ENCODE assay signal across 11 cellular contexts in genomic region chr1:34684246-34684645, GRCh38.
A peak's percentile ranks its signal among the peaks of the same experiment; 100 is the strongest.
DNase-seq lines count a peak whose midpoint lies in the region; FAIRE-seq and TF ChIP-seq lines count a peak whose summit lies in the region.
"Had no signal": no experiment of that assay in that cellular context is flagged by ENCODE, and none has a peak within 500 bp of the region (broad histone marks: within the 10 kb centered on the region; RNA-seq: fewer than 3 reads in every experiment).

No MANE protein-coding gene starts in this region.

- no peak overlapping the region for H3K4me3 Mint-ChIP-seq in activated CD4-positive, alpha-beta T cell treated with anti-CD3 and anti-CD28 coated beads, Interleukin-2, amount 10 ng/mL, durations not matched to agents 7 days and 5 days

- peak overlapping the region in 39 of 59 donors; percentile 4 to 84 (median 55) for H3K27ac ChIP-seq in dorsolateral prefrontal cortex
- no peak overlapping the region for H3K27ac ChIP-seq in ovary

- 18 to 21% (median 19%) methylated on average over 5 of the region's 5 CpGs for WGBS in ovary, 3 donors

- H3K4me1 ChIP-seq in ovary (ENCODE audit: insufficient read depth) = no peaks in the 10 kb centered on the region

- H3K36me3 Mint-ChIP-seq in activated CD4-positive, alpha-beta T cell treated with anti-CD3 and anti-CD28 coated beads, Interleukin-2, amount 10 ng/mL, durations not matched to agents 7 days and 5 days (ENCODE audit: low read depth) = no peaks in the 10 kb centered on the region

- H3K9me3 Mint-ChIP-seq in activated CD4-positive, alpha-beta T cell treated with anti-CD3 and anti-CD28 coated beads, Interleukin-2, amount 10 ng/mL, durations not matched to agents 7 days and 5 days = peaks cover 4% of the 10 kb centered on the region

- H3K9me3 ChIP-seq in ovary = no peaks in the 10 kb centered on the region

- POLR2A ChIA-PET in activated CD4-positive, alpha-beta T cell treated with anti-CD3 and anti-CD28 coated beads, Interleukin-2, amount 10 ng/mL, durations not matched to agents 7 days and 5 days (lab: Charles Lee) = interaction anchor here (0.6 kb wide), 1 partner anchor 1239 kb away, joined by 3 read pairs; no protein-coding TSS in a partner anchor

- no peak for TF ChIP-seq CTCF in dorsolateral prefrontal cortex (IDR thresholded peaks at IDR 0.05 in 54 of 56, conservative IDR thresholded peaks at IDR 0.05 in 2 of 56; ENCODE audit: low read depth in 1 of 56, partially characterized antibody in 56 of 56)
- TF ChIP-seq CTCF in retinal pigment epithelial cell (conservative IDR thresholded peaks at IDR 0.05; ENCODE audit: low read depth, low read length) = no peak
- no peak for TF ChIP-seq CTCF in ovary (IDR thresholded peaks at IDR 0.05)

- H3K27me3 Mint-ChIP-seq in activated CD4-positive, alpha-beta T cell treated with anti-CD3 and anti-CD28 coated beads, Interleukin-2, amount 10 ng/mL, durations not matched to agents 7 days and 5 days = peaks cover 5% of the 10 kb centered on the region

- H3K4me1 Mint-ChIP-seq in activated CD4-positive, alpha-beta T cell treated with anti-CD3 and anti-CD28 coated beads, Interleukin-2, amount 10 ng/mL, durations not matched to agents 7 days and 5 days = peaks cover 12% of the 10 kb centered on the region

- intact Hi-C loops in dorsolateral prefrontal cortex (cut with DNase I) (no loop called here), ovary (cut with DNase I) (no loop called here)

- H3K27ac Mint-ChIP-seq in activated CD4-positive, alpha-beta T cell treated with anti-CD3 and anti-CD28 coated beads, Interleukin-2, amount 10 ng/mL, durations not matched to agents 7 days and 5 days = peak overlapping the region; percentile 6

- CTCF ChIA-PET in activated CD4-positive, alpha-beta T cell treated with anti-CD3 and anti-CD28 coated beads, Interleukin-2, amount 10 ng/mL, durations not matched to agents 7 days and 5 days (lab: Charles Lee) = no interaction called here

- no peak for TF ChIP-seq EP300 in ovary (IDR thresholded peaks at IDR 0.05)

- DNase-seq in activated CD4-positive, alpha-beta T cell treated with anti-CD3 and anti-CD28 coated beads, Interleukin-2, amount 10 ng/mL, durations not matched to agents 7 days and 5 days = peak; percentile 17
- no peak for DNase-seq in activated CD4-positive, alpha-beta T cell treated with anti-CD3 and anti-CD28 coated beads, Interleukin-2, amount 50 U/mL, for 4 hours
- DNase-seq in NCI-H1436 (lab: John Stamatoyannopoulos, UW) = peak; percentile 64
- peak in 9 of 10 donors; percentile 3 to 73 (median 45) for DNase-seq in dorsolateral prefrontal cortex
- peak; percentile 9 for DNase-seq in retinal pigment epithelial cell (ENCODE audit: low read depth)
- DNase-seq in RCC 7860 (ENCODE audit: low spot score) = no peak
- no peak for DNase-seq in ovary
- DNase-seq in stimulated activated naive CD4-positive, alpha-beta T cell treated with Interleukin-2 at 50 U/mL for 16 hours (lab: John Stamatoyannopoulos, UW) = no peak
- DNase-seq: activated CD8-positive, alpha-beta memory T cell treated with anti-CD3 and anti-CD28 coated beads, Interleukin-2, amount 50 U/mL, for 48 hours; glutamatergic neuron; Right ventricle myocardium superior had no signal

- FAIRE-seq in RCC 7860 (lab: Jason Lieb, UNC) = no peak

- no peak for TF ChIP-seq POLR2A in ovary (IDR thresholded peaks at IDR 0.05)

- no peaks in the 10 kb centered on the region for H3K36me3 ChIP-seq in ovary

- peaks cover 0 to 4% (median 0%) of the 10 kb centered on the region in 45 donors for H3K27me3 ChIP-seq in dorsolateral prefrontal cortex
- H3K27me3 ChIP-seq in ovary = no peaks in the 10 kb centered on the region

- H3K4me3 ChIP-seq in dorsolateral prefrontal cortex = peak overlapping the region in 1 of 59 donors; percentile 10
- H3K4me3 ChIP-seq in retinal pigment epithelial cell (ENCODE audit: low read length) = no peak overlapping the region
- H3K4me3 ChIP-seq in ovary = no peak overlapping the region

Comparison
In these comparisons a context has a peak if more than half of its experiments do, and no peak if none do; other contexts are left out.
1. DNase-seq: peak in activated CD4-positive, alpha-beta T cell treated with anti-CD3 and anti-CD28 coated beads, Interleukin-2, amount 10 ng/mL, durations not matched to agents 7 days and 5 days (single experiment), NCI-H1436 (single experiment), dorsolateral prefrontal cortex (9 of 10) and retinal pigment epithelial cell (single experiment); none in activated CD4-positive, alpha-beta T cell treated with anti-CD3 and anti-CD28 coated beads, Interleukin-2, amount 50 U/mL, for 4 hours (0 of 2), RCC 7860 (single experiment), ovary (0 of 5) and stimulated activated naive CD4-positive, alpha-beta T cell treated with Interleukin-2 at 50 U/mL for 16 hours (single experiment).
2. H3K27ac ChIP-seq: peak in dorsolateral prefrontal cortex (39 of 59); none in ovary (0 of 2).